1 cellular context compared by ENCODE assay signal in genomic region chr16:23520500-23520899, GRCh38.
TF ChIP-seq lines count a peak whose summit lies in the region.

No MANE protein-coding gene starts in this region.

TF ChIP-seq in SK-N-SH, 30 proteins besides CTCF, POLR2A, EP300 and RAD21:
- TF ChIP-seq ZBTB33 (IDR thresholded peaks at IDR 0.05; ENCODE audit: borderline replicate concordance, low read depth) = no peak
- no peak for TF ChIP-seq ELF1 (IDR thresholded peaks at IDR 0.05)
- no peak for TF ChIP-seq FOXJ3 (CRISPR knock-in tag; IDR thresholded peaks at IDR 0.05)
- no peak for TF ChIP-seq MEF2A (IDR thresholded peaks at IDR 0.05; ENCODE audit: borderline replicate concordance, low read depth)
- no peak for TF ChIP-seq JUND (IDR thresholded peaks at IDR 0.05)
- no peak for TF ChIP-seq FOXM1 (IDR thresholded peaks at IDR 0.05; ENCODE audit: low read depth)
- TF ChIP-seq RXRA (IDR thresholded peaks at IDR 0.05; ENCODE audit: borderline replicate concordance, low read depth) = no peak
- TF ChIP-seq YY1 (IDR thresholded peaks at IDR 0.05; ENCODE audit: low read depth) = no peak
- no peak for TF ChIP-seq GABPA (IDR thresholded peaks at IDR 0.05; ENCODE audit: low read depth)
- no peak for TF ChIP-seq TAF1 (IDR thresholded peaks at IDR 0.05; ENCODE audit: borderline replicate concordance, low read depth, low read length)
- TF ChIP-seq FOSL2 (IDR thresholded peaks at IDR 0.05; ENCODE audit: borderline replicate concordance, low read depth) = no peak
- TF ChIP-seq POLR2AphosphoS5 (IDR thresholded peaks at IDR 0.05; ENCODE audit: low read depth, low read length) = no peak
- no peak for TF ChIP-seq GATA2 (CRISPR knock-in tag; IDR thresholded peaks at IDR 0.05)
- no peak for TF ChIP-seq MXI1 (IDR thresholded peaks at IDR 0.05; ENCODE audit: low read depth, low read length)
- TF ChIP-seq REST (IDR thresholded peaks at IDR 0.05; ENCODE audit: low read depth, low read length) = no peak
- TF ChIP-seq NFIC (IDR thresholded peaks at IDR 0.05; ENCODE audit: borderline replicate concordance) = no peak
- TF ChIP-seq TEAD4 (IDR thresholded peaks at IDR 0.05; ENCODE audit: borderline replicate concordance, insufficient read depth) = no peak
- TF ChIP-seq MAX (IDR thresholded peaks at IDR 0.05; ENCODE audit: low read depth) = no peak
